Comparison of ENCODE assay signal across 2 cellular contexts in genomic region chr6:116714761-116715160, GRCh38.
TF ChIP-seq lines count a peak whose summit lies in the region.

No MANE protein-coding gene starts in this region.

TF ChIP-seq in HepG2, 621 proteins besides CTCF, POLR2A, EP300 and RAD21:
- TF ChIP-seq ZNF235 (CRISPR knock-in tag; IDR thresholded peaks at IDR 0.05; ENCODE audit: borderline replicate concordance) (no peak), CEBPG (CRISPR knock-in tag; IDR thresholded peaks at IDR 0.05) (peak; percentile 74), PITX1 (CRISPR knock-in tag; IDR thresholded peaks at IDR 0.05) (no peak), ELK4 (CRISPR knock-in tag; IDR thresholded peaks at IDR 0.05; ENCODE audit: borderline replicate concordance) (no peak), ZNF891 (CRISPR knock-in tag; IDR thresholded peaks at IDR 0.05) (no peak), NFKB2 (CRISPR knock-in tag; IDR thresholded peaks at IDR 0.05; ENCODE audit: borderline replicate concordance) (no peak), CEBPB (IDR thresholded peaks at IDR 0.05; ENCODE audit: borderline replicate concordance, low read depth, low read length) (peak; percentile 91)

TF ChIP-seq in K562, 482 proteins besides CTCF, POLR2A, EP300 and RAD21:
- no peak for TF ChIP-seq PHF21A (IDR thresholded peaks at IDR 0.05; ENCODE audit: borderline replicate concordance, low read depth)
- no peak for TF ChIP-seq KDM2B (CRISPR knock-in tag; IDR thresholded peaks at IDR 0.05)
- TF ChIP-seq CEBPB (tag; IDR thresholded peaks at IDR 0.05), result peak; percentile 80
- no peak for TF ChIP-seq SIN3A (IDR thresholded peaks at IDR 0.05; ENCODE audit: borderline replicate concordance in 2 of 2, control insufficient read depth in 1 of 2, low read depth in 2 of 2, low read length in 2 of 2)
- TF ChIP-seq, protein P1, sequence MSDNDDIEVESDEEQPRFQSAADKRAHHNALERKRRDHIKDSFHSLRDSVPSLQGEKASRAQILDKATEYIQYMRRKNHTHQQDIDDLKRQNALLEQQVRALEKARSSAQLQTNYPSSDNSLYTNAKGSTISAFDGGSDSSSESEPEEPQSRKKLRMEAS (CRISPR knock-in tag; IDR thresholded peaks at IDR 0.05), result no peak
- no peak for TF ChIP-seq MYBL2 (IDR thresholded peaks at IDR 0.05; ENCODE audit: low read depth)
- no peak for TF ChIP-seq MYBL2 (CRISPR knock-in tag; IDR thresholded peaks at IDR 0.05; ENCODE audit: borderline replicate concordance)
- no peak for TF ChIP-seq RBM15 (IDR thresholded peaks at IDR 0.05; ENCODE audit: insufficient read depth, low read length)
- no peak for TF ChIP-seq POLR2B (IDR thresholded peaks at IDR 0.05; ENCODE audit: low read depth, partially characterized antibody)
- TF ChIP-seq CCAR2 (IDR thresholded peaks at IDR 0.05; ENCODE audit: low read depth, low read length), result no peak
- no peak for TF ChIP-seq CEBPG (CRISPR knock-in tag; IDR thresholded peaks at IDR 0.05)
- peak in 1 of 2 experiments; percentile 45; a peak in 1 of 4 replicates for TF ChIP-seq CEBPG (tag; conservative IDR thresholded peaks at IDR 0.05 in 1 of 2, IDR thresholded peaks at IDR 0.05 in 1 of 2)
